ENCODE assay signal across 10 cellular contexts in the genomic region with DNA sequence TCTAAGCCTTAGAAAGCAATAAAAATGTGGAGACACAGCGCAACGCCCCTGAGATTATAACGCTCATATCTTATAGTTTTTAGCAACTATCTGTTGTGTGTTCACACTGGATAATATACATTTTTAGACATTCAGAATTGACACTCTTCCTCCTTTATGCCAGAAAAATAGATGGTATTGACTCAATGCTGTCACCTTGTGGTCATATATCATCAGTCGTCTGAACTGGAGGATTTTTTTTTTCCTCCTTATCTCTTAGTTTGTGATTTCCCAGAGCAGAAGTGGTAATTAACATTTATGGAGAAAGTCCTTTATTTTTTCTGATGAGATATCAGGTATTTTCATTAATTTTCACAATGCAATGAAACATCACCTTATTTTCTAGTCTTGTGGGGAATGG.
DNase-seq lines count a peak whose midpoint lies in the region; ATAC-seq, FAIRE-seq and TF ChIP-seq lines count a peak whose summit lies in the region.
"Had no signal": no experiment of that assay in that cellular context is flagged by ENCODE, and none has a peak within 500 bp of the region (broad histone marks: within the 10 kb centered on the region; RNA-seq: fewer than 3 reads in every experiment).

No MANE protein-coding gene starts in this region.

- no peaks in the 10 kb centered on the region for H3K4me1 Mint-ChIP-seq in activated CD8-positive, alpha-beta T cell treated with anti-CD3 and anti-CD28 coated beads for 36 hours (ENCODE audit: low read depth)
- H3K4me1 Mint-ChIP-seq in activated CD8-positive, alpha-beta T cell treated with anti-CD3 and anti-CD28 coated beads, Interleukin-2, amount 10 ng/mL, durations not matched to agents 7 days and 5 days (ENCODE audit: low read depth), result no peaks in the 10 kb centered on the region
- H3K4me1 Mint-ChIP-seq in type B pancreatic cell (ENCODE audit: unreplicated experiment), result peaks cover 4% of the 10 kb centered on the region
- H3K4me1 Mint-ChIP-seq in activated T-helper 17 cell treated with anti-CD3 and anti-CD28 coated beads, Interleukin-2, amount 50 U/mL, for 72 hours, result no peaks in the 10 kb centered on the region

- no peak for DNase-seq in activated CD8-positive, alpha-beta T cell treated with anti-CD3 and anti-CD28 coated beads for 36 hours
- no peak for DNase-seq in activated CD8-positive, alpha-beta T cell treated with anti-CD3 and anti-CD28 coated beads, Interleukin-2, amount 10 ng/mL, durations not matched to agents 7 days and 5 days
- DNase-seq in RCC 7860 (ENCODE audit: low spot score), result no peak
- peak in 1 of 2 donors; percentile 1 for DNase-seq in foreskin fibroblast
- DNase-seq in type B pancreatic cell (ENCODE audit: extremely low spot score, unreplicated experiment), result no peak
- DNase-seq in activated naive CD4-positive, alpha-beta T cell (lab: John Stamatoyannopoulos, UW), result no peak
- DNase-seq: nucleus accumbens had no signal

- peaks cover 8% of the 10 kb centered on the region for H3K27me3 Mint-ChIP-seq in activated CD8-positive, alpha-beta T cell treated with anti-CD3 and anti-CD28 coated beads for 36 hours
- H3K27me3 Mint-ChIP-seq in activated CD8-positive, alpha-beta T cell treated with anti-CD3 and anti-CD28 coated beads, Interleukin-2, amount 10 ng/mL, durations not matched to agents 7 days and 5 days (ENCODE audit: low read depth), result peaks cover 7% of the 10 kb centered on the region
- H3K27me3 Mint-ChIP-seq in type B pancreatic cell, result peaks cover 3% of the 10 kb centered on the region
- peaks cover 37% of the 10 kb centered on the region for H3K27me3 Mint-ChIP-seq in activated T-helper 17 cell treated with anti-CD3 and anti-CD28 coated beads, Interleukin-2, amount 50 U/mL, for 72 hours

- POLR2A ChIA-PET in activated CD8-positive, alpha-beta T cell treated with anti-CD3 and anti-CD28 coated beads for 36 hours (lab: Charles Lee), result no interaction called here
- POLR2A ChIA-PET in activated CD8-positive, alpha-beta T cell treated with anti-CD3 and anti-CD28 coated beads, Interleukin-2, amount 10 ng/mL, durations not matched to agents 7 days and 5 days (lab: Charles Lee), result no interaction called here

- CTCF ChIA-PET in activated CD8-positive, alpha-beta T cell treated with anti-CD3 and anti-CD28 coated beads for 36 hours (lab: Charles Lee), result interaction anchor here (0.7 to 1.3 kb wide), 3 partner anchors 11 to 887 kb away, joined by 3 to 4 read pairs (median 4); no protein-coding TSS in a partner anchor
- CTCF ChIA-PET in activated CD8-positive, alpha-beta T cell treated with anti-CD3 and anti-CD28 coated beads, Interleukin-2, amount 10 ng/mL, durations not matched to agents 7 days and 5 days (lab: Charles Lee), result no interaction called here

- no peak overlapping the region for H3K27ac Mint-ChIP-seq in activated CD8-positive, alpha-beta T cell treated with anti-CD3 and anti-CD28 coated beads for 36 hours
- H3K27ac Mint-ChIP-seq in activated CD8-positive, alpha-beta T cell treated with anti-CD3 and anti-CD28 coated beads, Interleukin-2, amount 10 ng/mL, durations not matched to agents 7 days and 5 days, result no peak overlapping the region
- H3K27ac Mint-ChIP-seq in type B pancreatic cell, result peak overlapping the region; percentile 0
- no peak overlapping the region for H3K27ac Mint-ChIP-seq in activated T-helper 17 cell treated with anti-CD3 and anti-CD28 coated beads, Interleukin-2, amount 50 U/mL, for 72 hours
- H3K27ac Mint-ChIP-seq: activated naive CD4-positive, alpha-beta T cell treated with anti-CD3 and anti-CD28 coated beads, Interleukin-2, amount 50 U/mL, for 72 hours had no signal

- H3K9me3 Mint-ChIP-seq in activated CD8-positive, alpha-beta T cell treated with anti-CD3 and anti-CD28 coated beads for 36 hours, result no peaks in the 10 kb centered on the region
- no peaks in the 10 kb centered on the region for H3K9me3 Mint-ChIP-seq in activated CD8-positive, alpha-beta T cell treated with anti-CD3 and anti-CD28 coated beads, Interleukin-2, amount 10 ng/mL, durations not matched to agents 7 days and 5 days (ENCODE audit: insufficient read depth)
- H3K9me3 Mint-ChIP-seq in type B pancreatic cell, result no peaks in the 10 kb centered on the region
- H3K9me3 Mint-ChIP-seq in activated T-helper 17 cell treated with anti-CD3 and anti-CD28 coated beads, Interleukin-2, amount 50 U/mL, for 72 hours, result no peaks in the 10 kb centered on the region
- H3K9me3 Mint-ChIP-seq: activated naive CD4-positive, alpha-beta T cell treated with anti-CD3 and anti-CD28 coated beads, Interleukin-2, amount 50 U/mL, for 72 hours had no signal

- intact Hi-C loops in activated CD8-positive, alpha-beta T cell treated with anti-CD3 and anti-CD28 coated beads for 36 hours (cut with micrococcal nuclease), result no loop called here

- no peak overlapping the region for H3K4me3 ChIP-seq in foreskin fibroblast (ENCODE audit: low read depth in 1 of 2, low read length in 2 of 2)

- ATAC-seq in activated CD8-positive, alpha-beta T cell treated with anti-CD3 and anti-CD28 coated beads for 36 hours, result no peak
- no peak for ATAC-seq in activated CD8-positive, alpha-beta T cell treated with anti-CD3 and anti-CD28 coated beads, Interleukin-2, amount 10 ng/mL, durations not matched to agents 7 days and 5 days
- no peak for ATAC-seq in GM18511 (IDR thresholded peaks at IDR 0.05; ENCODE audit: unreplicated experiment)
- no peak for ATAC-seq in activated T-helper 17 cell treated with anti-CD3 and anti-CD28 coated beads, Interleukin-2, amount 50 U/mL, for 72 hours (replicated peaks)
- ATAC-seq: activated naive CD4-positive, alpha-beta T cell treated with anti-CD3 and anti-CD28 coated beads, Interleukin-2, amount 50 U/mL, for 72 hours had no signal

- TF ChIP-seq CTCF in activated CD8-positive, alpha-beta T cell treated with anti-CD3 and anti-CD28 coated beads for 36 hours (IDR thresholded peaks at IDR 0.05), result peak; percentile 45
- peak; percentile 10 for TF ChIP-seq CTCF in foreskin fibroblast (IDR thresholded peaks at IDR 0.05; ENCODE audit: low read depth, low read length)
- peak; percentile 78 for TF ChIP-seq CTCF in type B pancreatic cell (conservative IDR thresholded peaks at IDR 0.05)

- H3K36me3 Mint-ChIP-seq in activated CD8-positive, alpha-beta T cell treated with anti-CD3 and anti-CD28 coated beads for 36 hours (ENCODE audit: low read depth), result no peaks in the 10 kb centered on the region
- H3K36me3 Mint-ChIP-seq in activated CD8-positive, alpha-beta T cell treated with anti-CD3 and anti-CD28 coated beads, Interleukin-2, amount 10 ng/mL, durations not matched to agents 7 days and 5 days (ENCODE audit: low read depth), result no peaks in the 10 kb centered on the region
- no peaks in the 10 kb centered on the region for H3K36me3 Mint-ChIP-seq in type B pancreatic cell
- no peaks in the 10 kb centered on the region for H3K36me3 Mint-ChIP-seq in activated T-helper 17 cell treated with anti-CD3 and anti-CD28 coated beads, Interleukin-2, amount 50 U/mL, for 72 hours (ENCODE audit: low read depth)
- H3K36me3 Mint-ChIP-seq: activated naive CD4-positive, alpha-beta T cell treated with anti-CD3 and anti-CD28 coated beads, Interleukin-2, amount 50 U/mL, for 72 hours had no signal

- FAIRE-seq in RCC 7860 (lab: Jason Lieb, UNC), result peak; percentile 7

- H3K4me3 Mint-ChIP-seq in activated CD8-positive, alpha-beta T cell treated with anti-CD3 and anti-CD28 coated beads for 36 hours, result no peak overlapping the region
- no peak overlapping the region for H3K4me3 Mint-ChIP-seq in activated CD8-positive, alpha-beta T cell treated with anti-CD3 and anti-CD28 coated beads, Interleukin-2, amount 10 ng/mL, durations not matched to agents 7 days and 5 days
- no peak overlapping the region for H3K4me3 Mint-ChIP-seq in type B pancreatic cell
- H3K4me3 Mint-ChIP-seq in activated T-helper 17 cell treated with anti-CD3 and anti-CD28 coated beads, Interleukin-2, amount 50 U/mL, for 72 hours, result no peak overlapping the region

Comparison
In these comparisons a context has a peak if more than half of its experiments do, and no peak if none do; other contexts are left out.
1. CTCF ChIP-seq: peak in every context shown above with its lines; median percentile 78 in type B pancreatic cell; 45 in activated CD8-positive, alpha-beta T cell treated with anti-CD3 and anti-CD28 coated beads for 36 hours; 10 in foreskin fibroblast.